In the genomic region with DNA sequence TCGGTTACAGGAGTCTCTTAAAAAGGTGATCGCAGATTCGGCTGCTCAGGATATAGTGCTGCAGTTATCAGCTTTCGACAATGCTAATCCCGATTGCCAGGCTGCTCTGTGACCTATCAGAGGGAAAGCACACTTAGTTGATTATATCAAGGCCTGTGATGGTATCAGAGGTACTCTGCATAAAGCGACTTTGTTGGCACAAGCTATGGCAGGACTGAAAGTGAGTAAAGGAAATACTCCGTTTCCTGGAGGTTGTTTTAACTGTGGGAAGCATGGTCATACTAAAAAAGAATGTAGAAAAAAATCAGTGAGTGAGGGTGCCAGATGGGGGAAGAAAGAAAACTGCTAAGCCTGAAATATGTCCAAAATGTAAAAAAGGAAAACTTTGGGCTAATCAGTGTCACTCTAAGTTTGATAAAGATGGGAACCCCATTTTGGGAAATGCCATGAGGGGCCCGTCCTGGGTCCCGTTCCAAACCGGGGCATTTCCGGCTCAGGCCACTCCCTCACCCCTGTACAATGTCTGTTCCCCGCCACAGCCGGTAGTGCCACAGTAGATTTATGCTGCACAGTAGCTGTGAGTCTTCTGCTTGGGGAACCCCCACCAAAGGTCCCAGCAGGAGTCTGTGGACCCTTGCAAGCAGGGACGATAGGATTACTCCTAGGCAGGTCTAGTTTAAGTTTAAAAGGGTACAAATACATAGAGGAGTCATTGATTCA, we compare ENCODE assay signal across 8 cellular contexts. TPM values are rescaled to one million over a fixed set of nuclear protein-coding genes. Genes with fewer than 3 reads are reported as not detected.
"Had no signal": no experiment of that assay in that cellular context is flagged by ENCODE, and none has a peak within 500 bp of the region (broad histone marks: within the 10 kb centered on the region; RNA-seq: fewer than 3 reads in every experiment).

No MANE protein-coding gene starts in this region.

RNA-seq across cellular contexts. Expression of a gene that starts 52.5 kb away (rescaled TPM):
- total RNA-seq: body of pancreas, colonic mucosa, epithelial cell of proximal tubule, lower leg skin, pancreas, T-cell had no signal
- polyA plus RNA-seq: pancreas, sigmoid colon, SK-N-SH had no signal
